Comparison of ENCODE assay signal across 8 cellular contexts in the genomic region with DNA sequence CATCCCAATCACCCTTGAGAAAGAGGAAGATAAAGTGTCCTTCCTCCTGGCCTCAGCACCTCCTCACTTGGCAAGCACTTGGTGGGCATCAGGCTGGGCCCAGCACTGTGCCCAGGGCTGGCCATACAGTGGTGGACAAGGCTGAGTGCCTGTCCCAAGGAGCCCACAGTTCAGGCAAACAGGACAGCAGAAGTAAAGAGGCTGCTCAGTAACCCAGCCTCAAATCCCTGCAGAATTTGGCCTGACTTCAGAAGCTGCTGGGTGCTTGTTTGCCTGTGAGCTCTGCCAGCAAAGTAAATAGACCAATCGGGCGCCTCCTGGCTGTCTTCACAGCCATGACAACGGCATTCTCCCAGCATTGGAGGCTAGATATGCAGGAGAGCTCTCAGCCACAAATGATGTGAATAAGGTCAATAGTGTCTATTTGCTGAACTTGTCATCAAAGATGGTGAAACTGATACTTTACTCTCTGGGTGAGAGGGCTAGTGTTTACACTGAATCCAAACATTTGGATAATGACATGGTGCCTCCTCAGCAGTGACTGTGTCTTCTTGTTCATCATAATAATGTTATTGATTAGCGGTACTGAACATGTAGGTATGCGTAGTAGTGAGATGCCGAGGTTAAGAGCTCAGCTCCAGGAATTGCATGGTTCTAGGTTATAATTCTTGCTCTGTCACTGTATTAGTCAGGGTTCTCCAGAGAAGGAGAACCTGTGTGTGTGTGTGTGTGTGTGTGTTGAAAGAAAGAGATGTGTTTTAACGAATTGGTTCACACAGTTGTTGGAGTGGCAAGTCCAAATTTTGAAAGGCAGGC. TPM values are rescaled to one million over a fixed set of nuclear protein-coding genes. Genes with fewer than 3 reads are reported as not detected.
A peak's percentile ranks its signal among the peaks of the same experiment; 100 is the strongest.
DNase-seq lines count a peak whose midpoint lies in the region; ATAC-seq and TF ChIP-seq lines count a peak whose summit lies in the region.

No MANE protein-coding gene starts in this region.

- H3K4me3 Mint-ChIP-seq in natural killer cell treated with Interleukin-12 subunit alpha and Interleukin-12 subunit beta and Interleukin-15 and Interleukin-18, amount 100 ng/mL, for 72 hours: no peak overlapping the region

- no peaks in the 10 kb centered on the region for H3K9me3 Mint-ChIP-seq in natural killer cell treated with Interleukin-12 subunit alpha and Interleukin-12 subunit beta and Interleukin-15 and Interleukin-18, amount 100 ng/mL, for 72 hours

- H3K9me3 ChIP-seq in BE2C: no peaks in the 10 kb centered on the region
- no peaks in the 10 kb centered on the region for H3K9me3 ChIP-seq in heart right ventricle

- intact Hi-C loops in heart right ventricle (cut with DNase I): loop anchor here in 6 of 10 donors (1.0 to 10.0 kb wide), 3 partner anchors 70 to 73 kb away; a partner anchor contains a TSS

- peak; percentile 67 for TF ChIP-seq CTCF in BE2C (IDR thresholded peaks at IDR 0.05; ENCODE audit: low read depth, low read length)
- TF ChIP-seq CTCF in HFF-Myc (IDR thresholded peaks at IDR 0.05; ENCODE audit: low read depth, low read length, missing control alignments): peak; percentile 56
- peak; percentile 21 to 77 (median 58) for TF ChIP-seq CTCF in heart right ventricle (IDR thresholded peaks at IDR 0.05)

- peak; percentile 71 to 91 (median 82) for ATAC-seq in heart right ventricle
- no peak for ATAC-seq in activated CD4-positive, CD25-positive, alpha-beta regulatory T cell treated with anti-CD3 and anti-CD28 coated beads, Interleukin-2, amount 50 U/mL, for 24 hours
- ATAC-seq in natural killer cell treated with Interleukin-12 subunit alpha and Interleukin-12 subunit beta and Interleukin-15 and Interleukin-18, amount 100 ng/mL, for 72 hours: no peak

- H3K27ac ChIP-seq in heart right ventricle: no peak overlapping the region

- peaks cover 6% of the 10 kb centered on the region; the same call in 1 of the 2 replicates for H3K4me1 ChIP-seq in BE2C
- H3K4me1 ChIP-seq in heart right ventricle: peaks cover 0 to 33% (median 16%) of the 10 kb centered on the region in 9 donors

- H3K36me3 ChIP-seq in BE2C (no peaks in the 10 kb centered on the region), heart right ventricle (peaks cover 0 to 83% (median 20%) of the 10 kb centered on the region in 9 donors)

- H3K4me3 ChIP-seq in BE2C (ENCODE audit: low read depth, low read length) (no peak overlapping the region), HFF-Myc (replicated peaks; ENCODE audit: low read depth, low read length) (no peak overlapping the region), heart right ventricle (no peak overlapping the region)

- no peak overlapping the region for H3K27ac Mint-ChIP-seq in natural killer cell treated with Interleukin-12 subunit alpha and Interleukin-12 subunit beta and Interleukin-15 and Interleukin-18, amount 100 ng/mL, for 72 hours

- 59 to 61% methylated on average over 7 of the region's 7 CpGs for WGBS in heart right ventricle, 2 donors

- no peaks in the 10 kb centered on the region for H3K27me3 ChIP-seq in BE2C
- no peaks in the 10 kb centered on the region for H3K27me3 ChIP-seq in heart right ventricle

- H3K36me3 Mint-ChIP-seq in natural killer cell treated with Interleukin-12 subunit alpha and Interleukin-12 subunit beta and Interleukin-15 and Interleukin-18, amount 100 ng/mL, for 72 hours: peaks cover 8% of the 10 kb centered on the region

- peak; percentile 68 for DNase-seq in BE2C
- no peak for DNase-seq in HFF-Myc (ENCODE audit: extremely low read depth, low read depth)
- DNase-seq in NCI-H69 (lab: John Stamatoyannopoulos, UW): peak; percentile 95
- peak; percentile 70 for DNase-seq in amniotic stem cell (lab: John Stamatoyannopoulos, UW)
- peak; percentile 58 to 78 for DNase-seq in heart right ventricle
- DNase-seq in pulmonary artery endothelial cell (ENCODE audit: low read depth, low spot score): peak; percentile 36
- no peak for DNase-seq in natural killer cell treated with Interleukin-12 subunit alpha and Interleukin-12 subunit beta and Interleukin-15 and Interleukin-18, amount 100 ng/mL, for 72 hours (ENCODE audit: low spot score)

- H3K4me1 Mint-ChIP-seq in natural killer cell treated with Interleukin-12 subunit alpha and Interleukin-12 subunit beta and Interleukin-15 and Interleukin-18, amount 100 ng/mL, for 72 hours (ENCODE audit: low read depth in 2 of 2): peaks cover 23 to 35% of the 10 kb centered on the region in 2 donors

- H3K27me3 Mint-ChIP-seq in natural killer cell treated with Interleukin-12 subunit alpha and Interleukin-12 subunit beta and Interleukin-15 and Interleukin-18, amount 100 ng/mL, for 72 hours: no peaks in the 10 kb centered on the region

RNA-seq across cellular contexts. Expression of a gene that starts 36.9 kb away (rescaled TPM):
- polyA plus RNA-seq in BE2C (2012; ENCODE audit: insufficient read depth, insufficient read length, low read depth): 7.2 TPM
- total RNA-seq in heart right ventricle (1 to 10 TPM; 1.5 to 5.3 (median 3.0) TPM), pulmonary artery endothelial cell (8.9 and 13.9 TPM in 2 replicates)
- polyA plus RNA-seq in heart right ventricle: 1 to 10 TPM; 1.8 to 2.4 TPM
- 10 to 100 TPM; 10.4 to 27.3 TPM for total RNA-seq in natural killer cell treated with Interleukin-12 subunit alpha and Interleukin-12 subunit beta and Interleukin-15 and Interleukin-18, amount 100 ng/mL, for 72 hours

RNA-seq across cellular contexts. Expression of a gene that starts 52.9 kb away (rescaled TPM):
- 1,119 TPM for polyA plus RNA-seq in BE2C (2012; ENCODE audit: insufficient read depth, insufficient read length, low read depth)
- total RNA-seq in heart right ventricle (100 to 1,000 TPM; 476 to 650 (median 529) TPM), pulmonary artery endothelial cell (1,551 and 2,048 TPM in 2 replicates)
- polyA plus RNA-seq in heart right ventricle: 1,000 to 10,000 TPM in 1 of 2 donors, 100 to 1,000 TPM in 1; 231 to 1,620 TPM
- 1,000 to 10,000 TPM in 1 of 2 donors, 100 to 1,000 TPM in 1; 874 to 1,110 TPM for total RNA-seq in natural killer cell treated with Interleukin-12 subunit alpha and Interleukin-12 subunit beta and Interleukin-15 and Interleukin-18, amount 100 ng/mL, for 72 hours

Comparison
In these comparisons a context has a peak if more than half of its experiments do, and no peak if none do; other contexts are left out.
1. DNase-seq: peak in BE2C (single experiment), NCI-H69 (single experiment), amniotic stem cell (single experiment), heart right ventricle (2 of 2) and pulmonary artery endothelial cell (single experiment); none in HFF-Myc (single experiment) and natural killer cell treated with Interleukin-12 subunit alpha and Interleukin-12 subunit beta and Interleukin-15 and Interleukin-18, amount 100 ng/mL, for 72 hours (single experiment).
2. ATAC-seq: peak in heart right ventricle (8 of 8); none in activated CD4-positive, CD25-positive, alpha-beta regulatory T cell treated with anti-CD3 and anti-CD28 coated beads, Interleukin-2, amount 50 U/mL, for 24 hours (0 of 2) and natural killer cell treated with Interleukin-12 subunit alpha and Interleukin-12 subunit beta and Interleukin-15 and Interleukin-18, amount 100 ng/mL, for 72 hours (0 of 2).
3. Peak in every context shown above with its lines, with median percentiles within 50 percentile points of each other: CTCF ChIP-seq.